In the genomic region with DNA sequence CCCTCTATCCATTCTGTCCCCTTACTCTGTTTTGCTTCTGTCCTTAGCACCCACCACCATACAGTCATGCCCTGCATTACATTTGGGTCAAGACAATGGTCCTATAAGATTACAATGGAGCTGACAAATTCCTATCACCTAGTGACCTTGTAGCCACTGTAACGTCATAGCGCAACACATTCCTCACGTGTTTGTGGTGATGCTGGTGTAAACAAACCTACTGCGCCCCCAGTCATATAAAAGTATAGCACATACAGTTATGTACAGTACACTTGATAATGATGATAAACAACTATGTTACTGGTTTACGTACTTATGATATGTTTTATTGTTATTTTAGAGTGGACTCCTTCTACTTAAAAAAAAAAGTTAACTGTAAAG, we compare ENCODE assay signal across 18 cellular contexts. TPM values are rescaled to one million over a fixed set of nuclear protein-coding genes. Genes with fewer than 3 reads are reported as not detected.
A peak's percentile ranks its signal among the peaks of the same experiment; 100 is the strongest.
DNase-seq lines count a peak whose midpoint lies in the region; FAIRE-seq and TF ChIP-seq lines count a peak whose summit lies in the region.
"Had no signal": no experiment of that assay in that cellular context is flagged by ENCODE, and none has a peak within 500 bp of the region (broad histone marks: within the 10 kb centered on the region; RNA-seq: fewer than 3 reads in every experiment).

No MANE protein-coding gene starts in this region.

- TF ChIP-seq CTCF in bronchial epithelial cell (IDR thresholded peaks at IDR 0.05; ENCODE audit: insufficient read depth, low read length, severe bottlenecking) = no peak
- no peak for TF ChIP-seq CTCF in progenitor cell of endocrine pancreas (IDR thresholded peaks at IDR 0.05; ENCODE audit: unreplicated experiment)
- TF ChIP-seq CTCF in suprapubic skin (IDR thresholded peaks at IDR 0.05) = no peak

- H3K27me3 Mint-ChIP-seq in progenitor cell of endocrine pancreas = no peaks in the 10 kb centered on the region
- H3K27me3 Mint-ChIP-seq: stimulated activated naive CD8-positive, alpha-beta T cell treated with anti-CD3 and anti-CD28 coated beads, Interleukin-15, Interleukin-2, amounts not matched to agents 100 ng/mL and 50 ng/mL, for 24 hours had no signal

- H3K36me3 ChIP-seq in bronchial epithelial cell (ENCODE audit: control insufficient read depth, insufficient read depth, low read length) = no peaks in the 10 kb centered on the region
- H3K36me3 ChIP-seq in suprapubic skin = no peaks in the 10 kb centered on the region
- H3K36me3 ChIP-seq: BE2C, colonic mucosa, Peyer's patch had no signal

- no peak for TF ChIP-seq EP300 in suprapubic skin (IDR thresholded peaks at IDR 0.05)

- no peak for TF ChIP-seq POLR2A in suprapubic skin (IDR thresholded peaks at IDR 0.05)

- peak; percentile 95 for FAIRE-seq in HTR-8/SVneo (lab: Jason Lieb, UNC)
- peak; percentile 60 for FAIRE-seq in bronchial epithelial cell (lab: Jason Lieb, UNC)

- H3K4me3 ChIP-seq in bronchial epithelial cell (ENCODE audit: low read depth, low read length) = no peak overlapping the region
- H3K4me3 ChIP-seq in suprapubic skin = no peak overlapping the region
- H3K4me3 ChIP-seq: colonic mucosa, Peyer's patch had no signal

- peaks cover 7% of the 10 kb centered on the region for H3K9me3 Mint-ChIP-seq in progenitor cell of endocrine pancreas (ENCODE audit: low read depth)
- H3K9me3 Mint-ChIP-seq: activated naive CD4-positive, alpha-beta T cell treated with anti-CD3 and anti-CD28 coated beads for 36 hours; stimulated activated naive CD8-positive, alpha-beta T cell treated with anti-CD3 and anti-CD28 coated beads, Interleukin-15, Interleukin-2, amounts not matched to agents 100 ng/mL and 50 ng/mL, for 24 hours had no signal

- H3K4me1 Mint-ChIP-seq in progenitor cell of endocrine pancreas (ENCODE audit: low read depth) = peaks cover 26% of the 10 kb centered on the region

- H3K27me3 ChIP-seq in bronchial epithelial cell (ENCODE audit: control insufficient read depth, insufficient read depth, low read length) = no peaks in the 10 kb centered on the region
- no peaks in the 10 kb centered on the region for H3K27me3 ChIP-seq in suprapubic skin
- H3K27me3 ChIP-seq: Peyer's patch had no signal

- no peak overlapping the region for H3K4me3 Mint-ChIP-seq in progenitor cell of endocrine pancreas (ENCODE audit: low read depth)
- H3K4me3 Mint-ChIP-seq: activated naive CD4-positive, alpha-beta T cell treated with anti-CD3 and anti-CD28 coated beads for 36 hours; stimulated activated naive CD8-positive, alpha-beta T cell treated with anti-CD3 and anti-CD28 coated beads, Interleukin-15, Interleukin-2, amounts not matched to agents 100 ng/mL and 50 ng/mL, for 24 hours had no signal

- peaks cover 23% of the 10 kb centered on the region for H3K4me1 ChIP-seq in suprapubic skin
- H3K4me1 ChIP-seq: BE2C, colonic mucosa had no signal

- DNase-seq in EH (ENCODE audit: low read depth) (peak; percentile 55), HTR-8/SVneo (ENCODE audit: insufficient read length, low spot score) (no peak), bronchial epithelial cell (ENCODE audit: low read depth) (no peak), progenitor cell of endocrine pancreas (ENCODE audit: low spot score, unreplicated experiment) (no peak), NCI-H1092 treated with DMSO at 0.1 percent for 48 hours (lab: John Stamatoyannopoulos, UW) (no peak), amygdala (lab: John Stamatoyannopoulos, UW) (no peak), suprapubic skin (ENCODE audit: low spot score in 2 of 2) (no peak)
- DNase-seq: activated naive CD4-positive, alpha-beta T cell treated with anti-CD3 and anti-CD28 coated beads for 36 hours; activated T-cell treated with anti-CD3 and anti-CD28 coated beads for 4 hours; BE2C; colonic mucosa; foreskin melanocyte; left colon; NCI-H1694; nucleus accumbens; Peyer's patch; stimulated activated CD4-positive, alpha-beta T cell treated with anti-CD3 and anti-CD28 coated beads, Interleukin-2, amount 100 ng/mL, for 24 hours had no signal

- no peaks in the 10 kb centered on the region for H3K9me3 ChIP-seq in suprapubic skin
- H3K9me3 ChIP-seq: BE2C, colonic mucosa, Peyer's patch had no signal

- peak overlapping the region; percentile 34 for H3K27ac Mint-ChIP-seq in progenitor cell of endocrine pancreas
- H3K27ac Mint-ChIP-seq: activated naive CD4-positive, alpha-beta T cell treated with anti-CD3 and anti-CD28 coated beads for 36 hours; stimulated activated naive CD8-positive, alpha-beta T cell treated with anti-CD3 and anti-CD28 coated beads, Interleukin-15, Interleukin-2, amounts not matched to agents 100 ng/mL and 50 ng/mL, for 24 hours had no signal

- H3K27ac ChIP-seq in suprapubic skin = no peak overlapping the region
- H3K27ac ChIP-seq: colonic mucosa had no signal

- no peaks in the 10 kb centered on the region for H3K36me3 Mint-ChIP-seq in progenitor cell of endocrine pancreas (ENCODE audit: insufficient read depth)

- 81% methylated on average over 5 of the region's 5 CpGs for WGBS in suprapubic skin

RNA-seq across cellular contexts. Expression of gene CITED4, which starts 4.2 kb away (rescaled TPM):
- total RNA-seq in bronchial epithelial cell (4.7 and 5.0 TPM in 2 replicates), progenitor cell of endocrine pancreas (27.8 and 30.8 TPM in 2 replicates), suprapubic skin (10 to 100 TPM; 52.6 to 90.4 (median 58.4) TPM)
